Comparison of ENCODE assay signal across 18 cellular contexts in the genomic region with DNA sequence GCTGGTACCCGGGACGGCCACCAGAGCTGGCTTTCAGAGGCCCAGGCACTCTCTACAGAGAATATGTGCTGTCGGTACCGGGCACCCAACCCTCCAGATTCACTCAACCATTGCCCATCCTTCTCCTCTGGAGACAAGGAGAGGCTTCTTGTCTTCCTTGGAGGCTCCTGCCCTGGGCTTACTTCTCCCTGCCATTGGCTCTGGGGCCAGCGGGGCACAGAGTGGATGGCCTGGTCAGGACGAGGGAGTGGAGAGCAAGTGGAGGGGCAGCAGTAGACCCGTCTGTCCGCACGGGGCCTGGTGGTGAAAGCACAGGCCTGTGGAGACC.
DNase-seq lines count a peak whose midpoint lies in the region; TF ChIP-seq lines count a peak whose summit lies in the region.
"Had no signal": no experiment of that assay in that cellular context is flagged by ENCODE, and none has a peak within 500 bp of the region (broad histone marks: within the 10 kb centered on the region; RNA-seq: fewer than 3 reads in every experiment).

No MANE protein-coding gene starts in this region.

- peak overlapping the region; percentile 0 to 42 for H3K18ac ChIP-seq in mesenchymal stem cell (ENCODE audit: low read depth in 1 of 2, low read length in 2 of 2)

- H3K4me3 ChIP-seq in Peyer's patch (no peak overlapping the region), mesenchymal stem cell (ENCODE audit: insufficient read depth in 1 of 2, low read depth in 1 of 2, low read length in 2 of 2) (no peak overlapping the region)
- H3K4me3 ChIP-seq: testis had no signal

- H3K27me3 ChIP-seq in Peyer's patch (no peaks in the 10 kb centered on the region), mesenchymal stem cell (ENCODE audit: control insufficient read depth in 1 of 2, insufficient read depth in 1 of 2, low read length in 2 of 2) (no peaks in the 10 kb centered on the region)
- H3K27me3 ChIP-seq: testis had no signal

- no peak overlapping the region for H2AFZ ChIP-seq in mesenchymal stem cell (ENCODE audit: low read depth, low read length)

- peak overlapping the region in 1 of 2 experiments; percentile 81 for H2BK12ac ChIP-seq in mesenchymal stem cell (ENCODE audit: low read length in 2 of 2)

- no peak overlapping the region for H3K9ac ChIP-seq in mesenchymal stem cell (ENCODE audit: low read length)

- H2BK5ac ChIP-seq in mesenchymal stem cell (ENCODE audit: low read depth, low read length, poor library complexity, severe bottlenecking) = no peak overlapping the region

- H4K8ac ChIP-seq in mesenchymal stem cell (ENCODE audit: low read length) = peak overlapping the region; percentile 89

- peak overlapping the region; percentile 74 for H4K91ac ChIP-seq in mesenchymal stem cell (ENCODE audit: low read length)

- H3K14ac ChIP-seq in mesenchymal stem cell (ENCODE audit: low read length in 2 of 2) = peak overlapping the region in 1 of 2 experiments; percentile 80

- H3K23ac ChIP-seq in mesenchymal stem cell (ENCODE audit: low read length in 2 of 2) = no peak overlapping the region

- H3K36me3 ChIP-seq in Peyer's patch (peaks cover 0 to 36% (median 0%) of the 10 kb centered on the region in 3 donors), mesenchymal stem cell (ENCODE audit: control insufficient read depth in 1 of 2, insufficient read depth in 2 of 2, low read depth in 1 of 2, low read length in 2 of 2) (peaks cover 48 to 50% of the 10 kb centered on the region in 2 experiments)

- WGBS in mesenchymal stem cell = 75% methylated on average over 9 of the region's 9 CpGs

- no peaks in the 10 kb centered on the region for H3K9me3 Mint-ChIP-seq in chondrocyte (ENCODE audit: low read depth)
- H3K9me3 Mint-ChIP-seq in activated naive CD4-positive, alpha-beta T cell treated with anti-CD3 and anti-CD28 coated beads, Interleukin-2, amount 10 ng/mL, durations not matched to agents 7 days and 5 days = no peaks in the 10 kb centered on the region
- H3K9me3 Mint-ChIP-seq: naive thymus-derived CD8-positive, alpha-beta T cell had no signal

- TF ChIP-seq POLR2A in Peyer's patch (IDR thresholded peaks at IDR 0.05) = no peak

- H3K4me1 ChIP-seq in Peyer's patch = no peaks in the 10 kb centered on the region
- peaks cover 23% of the 10 kb centered on the region for H3K4me1 ChIP-seq in mesenchymal stem cell (ENCODE audit: control insufficient read depth, insufficient read depth, low read depth, low read length)
- H3K4me1 ChIP-seq: testis had no signal

- no peak for TF ChIP-seq CTCF in Peyer's patch (IDR thresholded peaks at IDR 0.05)
- TF ChIP-seq CTCF in chondrocyte (IDR thresholded peaks at IDR 0.05) = no peak

- H3K36me3 Mint-ChIP-seq in chondrocyte (ENCODE audit: low read depth) = peaks cover 39% of the 10 kb centered on the region
- peaks cover 20% of the 10 kb centered on the region for H3K36me3 Mint-ChIP-seq in activated naive CD4-positive, alpha-beta T cell treated with anti-CD3 and anti-CD28 coated beads, Interleukin-2, amount 10 ng/mL, durations not matched to agents 7 days and 5 days

- H3K27ac ChIP-seq in Peyer's patch (peak overlapping the region in 2 of 4 donors; percentile 44 to 75), mesenchymal stem cell (ENCODE audit: low read length, poor library complexity, severe bottlenecking) (peak overlapping the region; percentile 15), substantia nigra (ENCODE audit: low read depth, low read length, poor library complexity, severe bottlenecking) (peak overlapping the region; percentile 74)
- H3K27ac ChIP-seq: testis had no signal

- no peak overlapping the region for H3K4me3 Mint-ChIP-seq in chondrocyte (ENCODE audit: unreplicated experiment)
- H3K4me3 Mint-ChIP-seq in activated naive CD4-positive, alpha-beta T cell treated with anti-CD3 and anti-CD28 coated beads, Interleukin-2, amount 10 ng/mL, durations not matched to agents 7 days and 5 days = no peak overlapping the region
- H3K4me3 Mint-ChIP-seq: naive thymus-derived CD8-positive, alpha-beta T cell had no signal

- CTCF ChIA-PET in activated naive CD4-positive, alpha-beta T cell treated with anti-CD3 and anti-CD28 coated beads, Interleukin-2, amount 10 ng/mL, durations not matched to agents 7 days and 5 days (lab: Charles Lee) = no interaction called here

- DNase-seq in Peyer's patch (peak in 2 of 3 donors; percentile 13 to 43), chondrocyte (ENCODE audit: low spot score) (no peak), mesenchymal stem cell (no peak), substantia nigra (lab: John Stamatoyannopoulos, UW) (no peak), retina (no peak), NCI-H82 treated with DMSO at 0.1 percent for 48 hours (lab: John Stamatoyannopoulos, UW; ENCODE audit: unreplicated experiment) (no peak)
- DNase-seq in activated naive CD4-positive, alpha-beta T cell treated with anti-CD3 and anti-CD28 coated beads, Interleukin-2, amount 10 ng/mL, durations not matched to agents 7 days and 5 days = no peak
- DNase-seq: activated CD4-positive, alpha-beta T cell treated with anti-CD3 and anti-CD28 coated beads for 4 hours; activated naive CD4-positive, alpha-beta T cell; DMS153; effector CD8-positive, alpha-beta T cell; hippocampal formation; naive thymus-derived CD8-positive, alpha-beta T cell; NCI-H187; NCI-H446 treated with DMSO at 0.1 percent for 48 hours; stimulated activated CD4-positive, alpha-beta T cell treated with anti-CD3 and anti-CD28 coated beads, Interleukin-2, amount 100 ng/mL, for 24 hours; T1000; testis had no signal

- peaks cover 46% of the 10 kb centered on the region for H3K79me1 ChIP-seq in mesenchymal stem cell (replicated peaks; ENCODE audit: low read length, poor library complexity, severe bottlenecking)

- H3K9me3 ChIP-seq in Peyer's patch = no peaks in the 10 kb centered on the region
- H3K9me3 ChIP-seq in mesenchymal stem cell (ENCODE audit: control insufficient read depth, low read length) = no peaks in the 10 kb centered on the region
- H3K9me3 ChIP-seq: testis had no signal

- no peak overlapping the region for H2AK5ac ChIP-seq in mesenchymal stem cell (ENCODE audit: low read length, severe bottlenecking)

- peak overlapping the region; percentile 17 to 21 for H3K4ac ChIP-seq in mesenchymal stem cell (ENCODE audit: low read depth in 1 of 2, low read length in 2 of 2)

- H3K27ac Mint-ChIP-seq in chondrocyte (ENCODE audit: unreplicated experiment) = peak overlapping the region; percentile 54
- no peak overlapping the region for H3K27ac Mint-ChIP-seq in activated naive CD4-positive, alpha-beta T cell treated with anti-CD3 and anti-CD28 coated beads, Interleukin-2, amount 10 ng/mL, durations not matched to agents 7 days and 5 days
- H3K27ac Mint-ChIP-seq: naive thymus-derived CD8-positive, alpha-beta T cell had no signal

- no peak overlapping the region for H2BK15ac ChIP-seq in mesenchymal stem cell (ENCODE audit: low read depth, poor library complexity, severe bottlenecking)

- H3K27me3 Mint-ChIP-seq in chondrocyte (ENCODE audit: low read depth) = no peaks in the 10 kb centered on the region
- no peaks in the 10 kb centered on the region for H3K27me3 Mint-ChIP-seq in activated naive CD4-positive, alpha-beta T cell treated with anti-CD3 and anti-CD28 coated beads, Interleukin-2, amount 10 ng/mL, durations not matched to agents 7 days and 5 days
- H3K27me3 Mint-ChIP-seq: naive thymus-derived CD8-positive, alpha-beta T cell had no signal

- peaks cover 40% of the 10 kb centered on the region for H3K4me1 Mint-ChIP-seq in chondrocyte (ENCODE audit: low read depth)
- H3K4me1 Mint-ChIP-seq in activated naive CD4-positive, alpha-beta T cell treated with anti-CD3 and anti-CD28 coated beads, Interleukin-2, amount 10 ng/mL, durations not matched to agents 7 days and 5 days = no peaks in the 10 kb centered on the region

- no peak overlapping the region for H3K4me2 ChIP-seq in mesenchymal stem cell (ENCODE audit: low read length, poor library complexity, severe bottlenecking)

- no peak overlapping the region for H2BK120ac ChIP-seq in mesenchymal stem cell (ENCODE audit: low read depth, low read length)

Comparison
In these comparisons a context has a peak if more than half of its experiments do, and no peak if none do; other contexts are left out.
1. DNase-seq: peak in Peyer's patch (2 of 3); none in chondrocyte (single experiment), mesenchymal stem cell (single experiment), substantia nigra (0 of 49), retina (single experiment), NCI-H82 treated with DMSO at 0.1 percent for 48 hours (single experiment) and activated naive CD4-positive, alpha-beta T cell treated with anti-CD3 and anti-CD28 coated beads, Interleukin-2, amount 10 ng/mL, durations not matched to agents 7 days and 5 days (single experiment).